23 cellular contexts compared by ENCODE assay signal in genomic region chr12:666066-666465, GRCh38. TPM values are rescaled to one million over a fixed set of nuclear protein-coding genes. Genes with fewer than 3 reads are reported as not detected.
DNase-seq lines count a peak whose midpoint lies in the region; ATAC-seq and TF ChIP-seq lines count a peak whose summit lies in the region.
"Had no signal": no experiment of that assay in that cellular context is flagged by ENCODE, and none has a peak within 500 bp of the region (broad histone marks: within the 10 kb centered on the region; RNA-seq: fewer than 3 reads in every experiment).

No MANE protein-coding gene starts in this region.

- H2AFZ ChIP-seq in OCI-LY3 (ENCODE audit: low read depth, low read length) = no peak overlapping the region
- H2AFZ ChIP-seq in smooth muscle cell (ENCODE audit: low read depth) = no peak overlapping the region

- H3K79me2 ChIP-seq in DOHH2 (ENCODE audit: control insufficient read depth, low read length) (no peaks in the 10 kb centered on the region), OCI-LY3 (ENCODE audit: low read length) (no peaks in the 10 kb centered on the region), smooth muscle cell (ENCODE audit: low read depth) (no peaks in the 10 kb centered on the region)

- H3K9ac ChIP-seq in OCI-LY3 (ENCODE audit: low read length) (peak overlapping the region; percentile 79), smooth muscle cell (ENCODE audit: low read depth) (no peak overlapping the region)
- H3K9ac ChIP-seq: SK-N-SH had no signal

- H3K27me3 ChIP-seq in DOHH2 (ENCODE audit: control insufficient read depth, low read length) = no peaks in the 10 kb centered on the region
- no peaks in the 10 kb centered on the region for H3K27me3 ChIP-seq in OCI-LY3 (ENCODE audit: low read depth, low read length)
- no peaks in the 10 kb centered on the region for H3K27me3 ChIP-seq in smooth muscle cell (ENCODE audit: low read depth)
- H3K27me3 ChIP-seq in esophagus squamous epithelium = no peaks in the 10 kb centered on the region
- H3K27me3 ChIP-seq: MG63 had no signal

- H3K27ac Mint-ChIP-seq in central memory CD8-positive, alpha-beta T cell (ENCODE audit: low read depth) = peak overlapping the region; percentile 92

- H3K4me2 ChIP-seq in DOHH2 (ENCODE audit: low read length) = peak overlapping the region; percentile 67
- peak overlapping the region; percentile 80 for H3K4me2 ChIP-seq in OCI-LY3 (ENCODE audit: low read length)
- no peak overlapping the region for H3K4me2 ChIP-seq in smooth muscle cell
- H3K4me2 ChIP-seq: SK-N-SH had no signal

- peak overlapping the region; percentile 49 for H3K27ac ChIP-seq in DOHH2 (ENCODE audit: low read depth, low read length)
- H3K27ac ChIP-seq in OCI-LY3 (ENCODE audit: low read length) = peak overlapping the region; percentile 95
- peak overlapping the region; percentile 43 for H3K27ac ChIP-seq in smooth muscle cell (ENCODE audit: low read depth)
- H3K27ac ChIP-seq in esophagus squamous epithelium = no peak overlapping the region
- H3K27ac ChIP-seq: RWPE1 had no signal

- no peak overlapping the region for H3K4me3 Mint-ChIP-seq in central memory CD8-positive, alpha-beta T cell
- H3K4me3 Mint-ChIP-seq: CD14-positive monocyte had no signal

- peaks cover 79% of the 10 kb centered on the region for H3K4me1 ChIP-seq in DOHH2 (ENCODE audit: control insufficient read depth, low read length)
- peaks cover 88% of the 10 kb centered on the region for H3K4me1 ChIP-seq in OCI-LY3 (ENCODE audit: low read length)
- peaks cover 8% of the 10 kb centered on the region for H3K4me1 ChIP-seq in smooth muscle cell (ENCODE audit: low read depth)
- peaks cover 13 to 30% (median 25%) of the 10 kb centered on the region in 3 donors for H3K4me1 ChIP-seq in esophagus squamous epithelium

- H3K36me3 Mint-ChIP-seq in central memory CD8-positive, alpha-beta T cell (ENCODE audit: insufficient read depth) = peaks cover 16% of the 10 kb centered on the region
- H3K36me3 Mint-ChIP-seq: CD14-positive monocyte had no signal

- H3K9me3 ChIP-seq in DOHH2 (ENCODE audit: control insufficient read depth, insufficient read depth, low read length) (no peaks in the 10 kb centered on the region), OCI-LY3 (ENCODE audit: insufficient read depth, low read length) (no peaks in the 10 kb centered on the region; the same call in 1 of the 2 replicates), smooth muscle cell (replicated peaks; ENCODE audit: low read depth) (no peaks in the 10 kb centered on the region), esophagus squamous epithelium (no peaks in the 10 kb centered on the region)
- H3K9me3 ChIP-seq: MG63, SK-N-SH had no signal

- H3K4me3 ChIP-seq in DOHH2 (ENCODE audit: low read length) = peak overlapping the region; percentile 54
- H3K4me3 ChIP-seq in OCI-LY3 (ENCODE audit: low read length) = peak overlapping the region; percentile 64
- H3K4me3 ChIP-seq in smooth muscle cell = no peak overlapping the region
- no peak overlapping the region for H3K4me3 ChIP-seq in esophagus squamous epithelium
- H3K4me3 ChIP-seq: MG63 had no signal

- H4K20me1 ChIP-seq in DOHH2 (ENCODE audit: control insufficient read depth, insufficient read depth, low read depth, low read length) = no peaks in the 10 kb centered on the region
- H4K20me1 ChIP-seq in OCI-LY3 (ENCODE audit: insufficient read depth, low read length) = no peaks in the 10 kb centered on the region
- H4K20me1 ChIP-seq in smooth muscle cell (ENCODE audit: low read depth) = no peaks in the 10 kb centered on the region

- intact Hi-C loops in esophagus squamous epithelium (cut with DNase I) = no loop called here

- no peaks in the 10 kb centered on the region for H3K9me3 Mint-ChIP-seq in central memory CD8-positive, alpha-beta T cell
- H3K9me3 Mint-ChIP-seq: CD14-positive monocyte had no signal

- 93% methylated on average over 2 of the region's 2 CpGs for WGBS in smooth muscle cell (ENCODE audit: low lambda C conversion rate)
- 50 to 77% methylated on average over 2 of the region's 2 CpGs for WGBS in esophagus squamous epithelium, 2 donors

- TF ChIP-seq CTCF in DOHH2 (IDR thresholded peaks at IDR 0.05; ENCODE audit: low read depth, low read length, poor library complexity, severe bottlenecking) = no peak
- no peak for TF ChIP-seq CTCF in OCI-LY3 (IDR thresholded peaks at IDR 0.05; ENCODE audit: low read depth, low read length)
- no peak for TF ChIP-seq CTCF in smooth muscle cell (IDR thresholded peaks at IDR 0.05; ENCODE audit: borderline replicate concordance, insufficient read depth, poor library complexity, severe bottlenecking)
- no peak for TF ChIP-seq CTCF in esophagus squamous epithelium (IDR thresholded peaks at IDR 0.05)

- H3F3A ChIP-seq in DOHH2 (ENCODE audit: control insufficient read depth, insufficient read depth) (peaks cover 24% of the 10 kb centered on the region), smooth muscle cell (ENCODE audit: low read depth) (no peaks in the 10 kb centered on the region)

- no peak for TF ChIP-seq POLR2A in esophagus squamous epithelium (IDR thresholded peaks at IDR 0.05)

- no peaks in the 10 kb centered on the region for H3K27me3 Mint-ChIP-seq in central memory CD8-positive, alpha-beta T cell
- H3K27me3 Mint-ChIP-seq: B cell had no signal

- H3K9me2 ChIP-seq in DOHH2 (replicated peaks; ENCODE audit: control insufficient read depth, low read length) = no peaks in the 10 kb centered on the region
- H3K9me2 ChIP-seq: SK-N-SH had no signal

- no peak for DNase-seq in central memory CD8-positive, alpha-beta T cell (ENCODE audit: low spot score in 2 of 2)
- DNase-seq in smooth muscle cell (lab: John Stamatoyannopoulos, UW; ENCODE audit: unreplicated experiment) = no peak
- no peak for DNase-seq in NCI-H146 (lab: John Stamatoyannopoulos, UW)
- DNase-seq in esophagus squamous epithelium (lab: John Stamatoyannopoulos, UW) = no peak
- no peak for DNase-seq in NCI-H446 (lab: John Stamatoyannopoulos, UW)
- DNase-seq: DMS79, Kasumi-1, MG63, NCI-H1092, NCI-H1436, NCI-H1930, NCI-H2227 treated with DMSO at 0.1 percent for 48 hours, NCI-H510A treated with DMSO at 0.1 percent for 48 hours, NCI-H748 treated with DMSO at 0.1 percent for 48 hours, SHP77 treated with DMSO at 0.1 percent for 48 hours, SK-N-SH had no signal

- ATAC-seq in central memory CD8-positive, alpha-beta T cell (replicated peaks; ENCODE audit: extremely low read depth, poor library complexity, severe bottlenecking) = no peak
- no peak for ATAC-seq in HG03520 (IDR thresholded peaks at IDR 0.05; ENCODE audit: unreplicated experiment)

- H3K36me3 ChIP-seq in DOHH2 (ENCODE audit: control insufficient read depth, low read length) (no peaks in the 10 kb centered on the region), OCI-LY3 (replicated peaks; ENCODE audit: low read depth, low read length) (no peaks in the 10 kb centered on the region), smooth muscle cell (ENCODE audit: low read depth) (no peaks in the 10 kb centered on the region), esophagus squamous epithelium (no peaks in the 10 kb centered on the region)
- H3K36me3 ChIP-seq: MG63 had no signal

- H3K4me1 Mint-ChIP-seq in central memory CD8-positive, alpha-beta T cell = peaks cover 42% of the 10 kb centered on the region

RNA-seq across cellular contexts. Expression of gene NINJ2, which starts 2.8 kb away (rescaled TPM):
- total RNA-seq in smooth muscle cell (0.45 and 12.1 TPM in 2 replicates), esophagus squamous epithelium (10 to 100 TPM in 1 of 4 donors, 1 to 10 TPM in 3; 2.2 to 14.9 (median 4.5) TPM)
- polyA plus RNA-seq in smooth muscle cell = 4.2 and 4.6 TPM in 2 replicates
- total RNA-seq: H4 had no signal

Comparison
In these comparisons a context has a peak if more than half of its experiments do, and no peak if none do; other contexts are left out.
1. H3K27ac ChIP-seq: peak in DOHH2 (single experiment), OCI-LY3 (single experiment) and smooth muscle cell (single experiment); none in esophagus squamous epithelium (0 of 4).
2. H3K4me3 ChIP-seq: peak in DOHH2 (single experiment) and OCI-LY3 (single experiment); none in smooth muscle cell (single experiment) and esophagus squamous epithelium (0 of 4).